Comparison of ENCODE assay signal across 26 cellular contexts in the genomic region with DNA sequence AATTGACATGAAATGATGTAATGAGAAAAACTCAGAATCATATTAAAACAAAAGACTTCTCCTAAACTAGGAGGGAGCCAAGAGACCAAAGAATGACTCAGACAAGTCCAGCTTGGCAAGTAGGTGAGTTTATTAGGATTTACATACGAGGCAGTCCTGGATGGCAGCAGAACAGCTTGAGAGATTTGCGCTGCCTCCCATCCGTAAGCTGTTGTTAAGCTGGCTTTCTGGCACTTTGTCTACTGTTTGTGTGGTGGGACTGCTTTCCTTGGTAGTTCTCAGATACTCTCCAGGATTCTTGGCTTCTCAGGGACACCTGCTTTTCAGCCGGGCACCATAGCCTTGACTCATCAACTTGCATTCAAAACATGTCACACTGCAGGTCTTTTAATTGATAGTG. TPM values are rescaled to one million over a fixed set of nuclear protein-coding genes. Genes with fewer than 3 reads are reported as not detected.
DNase-seq lines count a peak whose midpoint lies in the region; ATAC-seq, FAIRE-seq and TF ChIP-seq lines count a peak whose summit lies in the region.
"Had no signal": no experiment of that assay in that cellular context is flagged by ENCODE, and none has a peak within 500 bp of the region (broad histone marks: within the 10 kb centered on the region; RNA-seq: fewer than 3 reads in every experiment).

No MANE protein-coding gene starts in this region.

- TF ChIP-seq CTCF in astrocyte (IDR thresholded peaks at IDR 0.05; ENCODE audit: insufficient read depth, low read depth, low read length) (no peak), retinal pigment epithelial cell (conservative IDR thresholded peaks at IDR 0.05; ENCODE audit: low read depth, low read length) (no peak), GM10248 (IDR thresholded peaks at IDR 0.05; ENCODE audit: control extremely low read depth, extremely low read depth, low read depth, missing control alignments) (no peak)

- in situ Hi-C loops in G401 (cut with HindIII; ENCODE audit: low sequenced_read_pairs) = no loop called here

- no peak for ATAC-seq in GM18870 (IDR thresholded peaks at IDR 0.05; ENCODE audit: unreplicated experiment)
- ATAC-seq: Right ventricle myocardium inferior, SK-N-SH treated with all-trans-retinoic acid at 6 μM for 48 hours, T-helper 17 cell had no signal

- H4K20me1 ChIP-seq in astrocyte (ENCODE audit: insufficient read depth, low read length) = no peaks in the 10 kb centered on the region

- no peak overlapping the region for H3K27ac Mint-ChIP-seq in astrocyte (ENCODE audit: unreplicated experiment)
- H3K27ac Mint-ChIP-seq: CD14-positive monocyte; CD8-positive, alpha-beta memory T cell; T-helper 17 cell had no signal

- no peaks in the 10 kb centered on the region for H3K27me3 Mint-ChIP-seq in astrocyte (ENCODE audit: low read depth, unreplicated experiment)

- DNase-seq in G401 (ENCODE audit: low spot score) (peak; percentile 32), NCI-H446 treated with DMSO at 0.1 percent for 48 hours (lab: John Stamatoyannopoulos, UW) (peak; percentile 97), astrocyte (ENCODE audit: low read depth) (peak; percentile 6), retinal pigment epithelial cell (ENCODE audit: low read depth) (peak; percentile 94), NCI-H187 treated with DMSO at 0.1 percent for 48 hours (lab: John Stamatoyannopoulos, UW) (no peak), GM10248 (ENCODE audit: extremely low spot score) (no peak)
- DNase-seq: BE2C; CD8-positive, alpha-beta memory T cell; GDM1; Kasumi-1; MV-4-11; NCI-H1105; NCI-H146; NCI-H2029; NCI-H2227 treated with DMSO at 0.1 percent for 48 hours; NCI-H510A treated with DMSO at 0.1 percent for 48 hours; NCI-H774; PC-9; SJCRH30; T-helper 17 cell had no signal

- no peak for FAIRE-seq in astrocyte (lab: Jason Lieb, UNC)
- FAIRE-seq: GM12891, H54 had no signal

- no peak overlapping the region for H3K27ac ChIP-seq in astrocyte (ENCODE audit: low read depth, low read length)
- H3K27ac ChIP-seq: PC-9, SJCRH30 had no signal

- H3K4me3 Mint-ChIP-seq in astrocyte (ENCODE audit: unreplicated experiment) = no peak overlapping the region
- H3K4me3 Mint-ChIP-seq: CD14-positive monocyte; CD8-positive, alpha-beta memory T cell; T-helper 17 cell had no signal

- CTCF ChIA-PET in GM10248 (lab: Yijun Ruan, JAX) = interaction anchor here (1.9 to 2.7 kb wide), 2 partner anchors 9 to 22 kb away, joined by 4 to 10 read pairs; no protein-coding TSS in a partner anchor

- H3K9ac ChIP-seq in astrocyte (ENCODE audit: low read length) = no peak overlapping the region

- no peak overlapping the region for H3K4me2 ChIP-seq in astrocyte (ENCODE audit: low read length)
- H3K4me2 ChIP-seq: PC-9 had no signal

- no peaks in the 10 kb centered on the region for H3K4me1 Mint-ChIP-seq in astrocyte (ENCODE audit: low read depth, unreplicated experiment)
- H3K4me1 Mint-ChIP-seq: CD14-positive monocyte; CD8-positive, alpha-beta memory T cell; T-helper 17 cell had no signal

- H3K36me3 Mint-ChIP-seq in astrocyte (ENCODE audit: low read depth, unreplicated experiment) = no peaks in the 10 kb centered on the region
- H3K36me3 Mint-ChIP-seq: CD14-positive monocyte; CD8-positive, alpha-beta memory T cell had no signal

- H3K36me3 ChIP-seq in astrocyte (ENCODE audit: insufficient read depth, low read length) = no peaks in the 10 kb centered on the region
- H3K36me3 ChIP-seq: BE2C, SJCRH30 had no signal

- H3K4me1 ChIP-seq in astrocyte (ENCODE audit: insufficient read depth, low read length) = peaks cover 6% of the 10 kb centered on the region
- H3K4me1 ChIP-seq: BE2C had no signal

- POLR2A ChIA-PET in GM10248 (lab: Yijun Ruan, JAX) = no interaction called here

- H3K9me3 ChIP-seq in astrocyte (ENCODE audit: insufficient read depth, low read depth, low read length) = no peaks in the 10 kb centered on the region
- H3K9me3 ChIP-seq: BE2C, SJCRH30 had no signal

- no peaks in the 10 kb centered on the region for H3K9me3 Mint-ChIP-seq in astrocyte (ENCODE audit: unreplicated experiment)
- H3K9me3 Mint-ChIP-seq: CD14-positive monocyte; CD8-positive, alpha-beta memory T cell had no signal

- H3K79me2 ChIP-seq in astrocyte (ENCODE audit: insufficient read depth, low read length) = no peaks in the 10 kb centered on the region

- H3K4me3 ChIP-seq in astrocyte (ENCODE audit: insufficient read depth, low read depth, low read length) (no peak overlapping the region), retinal pigment epithelial cell (ENCODE audit: low read length) (no peak overlapping the region)
- H3K4me3 ChIP-seq: PC-9, SJCRH30 had no signal

- H2AFZ ChIP-seq in astrocyte (ENCODE audit: low read depth, low read length) = no peak overlapping the region
- H2AFZ ChIP-seq: PC-9 had no signal

- H3K27me3 ChIP-seq in astrocyte (ENCODE audit: insufficient read depth, low read length) = no peaks in the 10 kb centered on the region
- H3K27me3 ChIP-seq: SJCRH30 had no signal

RNA-seq across cellular contexts. Expression of a gene that starts 57.6 kb away (rescaled TPM):
- 443 and 533 TPM in 2 replicates for total RNA-seq in G401 (2014; rRNA removed; shearing (Covaris generic))
- total RNA-seq in astrocyte = 416 and 459 TPM in 2 replicates

Comparison
In these comparisons a context has a peak if more than half of its experiments do, and no peak if none do; other contexts are left out.
1. DNase-seq: peak in G401 (single experiment), NCI-H446 treated with DMSO at 0.1 percent for 48 hours (single experiment), astrocyte (single experiment) and retinal pigment epithelial cell (single experiment); none in NCI-H187 treated with DMSO at 0.1 percent for 48 hours (single experiment) and GM10248 (single experiment).